8 cellular contexts compared by ENCODE assay signal in genomic region chr16:667780-668518, GRCh38. TPM values are rescaled to one million over a fixed set of nuclear protein-coding genes. Genes with fewer than 3 reads are reported as not detected.
DNase-seq lines count a peak whose midpoint lies in the region; FAIRE-seq and TF ChIP-seq lines count a peak whose summit lies in the region.

TSS of gene RHOT2 (plus strand) at chr16:668132. CDS start at chr16:668200, 68 bp downstream.

- TF ChIP-seq CTCF in fibroblast of the aortic adventitia (IDR thresholded peaks at IDR 0.05; ENCODE audit: insufficient read depth, low read length) (peak; percentile 52), nephron progenitor cell (IDR thresholded peaks at IDR 0.05) (peak; percentile 69)

- peak; percentile 81 for TF ChIP-seq POLR2A in H54 (IDR thresholded peaks at IDR 0.05; ENCODE audit: low read depth, low read length)

- FAIRE-seq in H54 (lab: Jason Lieb, UNC) = no peak

- no peaks in the 10 kb centered on the region for H3K27me3 Mint-ChIP-seq in nephron progenitor cell (ENCODE audit: low read depth, poor library complexity)
- no peaks in the 10 kb centered on the region for H3K27me3 Mint-ChIP-seq in stimulated activated naive CD8-positive, alpha-beta T cell treated with anti-CD3 and anti-CD28 coated beads, Interleukin-15, Interleukin-2, amounts not matched to agents 100 ng/mL and 50 ng/mL, for 24 hours

- H3K4me3 ChIP-seq in MG63 (peak within 1 kb of the TSS; percentile 96), fibroblast of the aortic adventitia (ENCODE audit: low read depth, low read length) (peak within 1 kb of the TSS; percentile 83)

- DNase-seq in Daoy (ENCODE audit: low read depth) = peak; percentile 94
- peak; percentile 95 for DNase-seq in H54 (ENCODE audit: insufficient read length, low spot score)
- peak; percentile 96 for DNase-seq in MG63
- peak; percentile 54 for DNase-seq in SHP77 treated with DMSO at 0.1 percent for 48 hours (lab: John Stamatoyannopoulos, UW)
- peak; percentile 91 for DNase-seq in activated effector memory CD4-positive, alpha-beta T cell treated with Interleukin-2 at 50 U/mL for 16 hours
- peak; percentile 82 for DNase-seq in fibroblast of the aortic adventitia (ENCODE audit: low read depth)
- DNase-seq in nephron progenitor cell = peak; percentile 96

- H3K9me3 Mint-ChIP-seq in nephron progenitor cell = no peaks in the 10 kb centered on the region
- H3K9me3 Mint-ChIP-seq in stimulated activated naive CD8-positive, alpha-beta T cell treated with anti-CD3 and anti-CD28 coated beads, Interleukin-15, Interleukin-2, amounts not matched to agents 100 ng/mL and 50 ng/mL, for 24 hours = no peaks in the 10 kb centered on the region

- H3K27me3 ChIP-seq in MG63 = no peaks in the 10 kb centered on the region

- no peaks in the 10 kb centered on the region for H3K36me3 Mint-ChIP-seq in nephron progenitor cell (ENCODE audit: low read depth)
- peaks cover 14% of the 10 kb centered on the region for H3K36me3 Mint-ChIP-seq in stimulated activated naive CD8-positive, alpha-beta T cell treated with anti-CD3 and anti-CD28 coated beads, Interleukin-15, Interleukin-2, amounts not matched to agents 100 ng/mL and 50 ng/mL, for 24 hours (ENCODE audit: low read depth)

- peak within 1 kb of the TSS; percentile 78 for H3K4me3 Mint-ChIP-seq in nephron progenitor cell
- H3K4me3 Mint-ChIP-seq in stimulated activated naive CD8-positive, alpha-beta T cell treated with anti-CD3 and anti-CD28 coated beads, Interleukin-15, Interleukin-2, amounts not matched to agents 100 ng/mL and 50 ng/mL, for 24 hours = peak within 1 kb of the TSS; percentile 77

- H3K9me3 ChIP-seq in MG63 = no peaks in the 10 kb centered on the region

- H3K4me1 Mint-ChIP-seq in nephron progenitor cell = peaks cover 5% of the 10 kb centered on the region
- H3K4me1 Mint-ChIP-seq in stimulated activated naive CD8-positive, alpha-beta T cell treated with anti-CD3 and anti-CD28 coated beads, Interleukin-15, Interleukin-2, amounts not matched to agents 100 ng/mL and 50 ng/mL, for 24 hours (ENCODE audit: low read depth) = peaks cover 14% of the 10 kb centered on the region

- H3K36me3 ChIP-seq in MG63 = peaks cover 55% of the 10 kb centered on the region

- H3K27ac Mint-ChIP-seq in nephron progenitor cell = peak within 1 kb of the TSS; percentile 97
- H3K27ac Mint-ChIP-seq in stimulated activated naive CD8-positive, alpha-beta T cell treated with anti-CD3 and anti-CD28 coated beads, Interleukin-15, Interleukin-2, amounts not matched to agents 100 ng/mL and 50 ng/mL, for 24 hours = peak within 1 kb of the TSS; percentile 61

RNA-seq across cellular contexts. Expression of gene RHOT2, which starts in this region (rescaled TPM):
- total RNA-seq in Daoy (2014; rRNA removed; shearing (Covaris generic)) = 38.7 and 42.9 TPM in 2 replicates
- 48.7 and 72.8 TPM in 2 replicates for total RNA-seq in MG63 (2014; rRNA removed; shearing (Covaris generic); ENCODE audit: low replicate concordance)
- 24.4 and 34.5 TPM in 2 replicates for total RNA-seq in fibroblast of the aortic adventitia (ENCODE audit: low replicate concordance)

Comparison
In these comparisons a context has a peak if more than half of its experiments do, and no peak if none do; other contexts are left out.
1. Peak in every context shown above with its lines: DNase-seq and H3K4me3 ChIP-seq.